17 cellular contexts compared by ENCODE assay signal in genomic region chr3:160876568-160877100, GRCh38.
DNase-seq lines count a peak whose midpoint lies in the region; ATAC-seq and TF ChIP-seq lines count a peak whose summit lies in the region.
"Had no signal": no experiment of that assay in that cellular context is flagged by ENCODE, and none has a peak within 500 bp of the region (broad histone marks: within the 10 kb centered on the region; RNA-seq: fewer than 3 reads in every experiment).

No MANE protein-coding gene starts in this region.

- no peak for TF ChIP-seq CTCF in parathyroid adenoma (IDR thresholded peaks at IDR 0.05)

- H3K79me2 ChIP-seq in parathyroid adenoma = peaks cover 45% of the 10 kb centered on the region

- no peak overlapping the region for H3K4me2 ChIP-seq in parathyroid adenoma (ENCODE audit: low read length)
- H3K4me2 ChIP-seq: A549, BLaER1 had no signal

- no peak overlapping the region for H3K27ac ChIP-seq in right cardiac atrium (ENCODE audit: low read length)
- H3K27ac ChIP-seq in parathyroid adenoma = peak overlapping the region; percentile 75
- H3K27ac ChIP-seq: A549, BLaER1, Peyer's patch had no signal

- H3K36me3 ChIP-seq in parathyroid adenoma (ENCODE audit: control insufficient read depth, insufficient read depth, low read length) = no peaks in the 10 kb centered on the region
- H3K36me3 ChIP-seq: BLaER1, Peyer's patch had no signal

- H3K4me1 ChIP-seq in right cardiac atrium (ENCODE audit: control insufficient read depth, insufficient read depth, low read length) (peaks cover 1% of the 10 kb centered on the region), parathyroid adenoma (peaks cover 21% of the 10 kb centered on the region)
- H3K4me1 ChIP-seq: A549, BLaER1, Peyer's patch had no signal

- intact Hi-C loops in left ventricle myocardium superior (cut with micrococcal nuclease) (no loop called here), right cardiac atrium (cut with DNase I) (no loop called here)

- WGBS in right cardiac atrium = 38% methylated on average over 2 of the region's 2 CpGs

- no peaks in the 10 kb centered on the region for H3K9me3 ChIP-seq in right cardiac atrium (ENCODE audit: control insufficient read depth, low read length)
- no peaks in the 10 kb centered on the region for H3K9me3 ChIP-seq in parathyroid adenoma (ENCODE audit: control insufficient read depth, low read length)
- H3K9me3 ChIP-seq: A549, Peyer's patch had no signal

- ATAC-seq in left ventricle myocardium superior = peak; percentile 51
- no peak for ATAC-seq in right cardiac atrium
- ATAC-seq: A549, K562 had no signal

- H3K4me3 ChIP-seq in right cardiac atrium (ENCODE audit: low read length) (no peak overlapping the region), parathyroid adenoma (ENCODE audit: low read depth, low read length) (no peak overlapping the region)
- H3K4me3 ChIP-seq: A549, BLaER1, K562, Peyer's patch had no signal

- DNase-seq in left ventricle myocardium superior (no peak), right cardiac atrium (no peak), foreskin melanocyte (peak; percentile 24), DMS53 treated with DMSO at 0.1 percent for 48 hours (lab: John Stamatoyannopoulos, UW; ENCODE audit: unreplicated experiment) (no peak), G401 (ENCODE audit: low spot score) (no peak), NCI-H146 (lab: John Stamatoyannopoulos, UW) (no peak)
- DNase-seq: CD4-positive, alpha-beta memory T cell; DMS153; GOT3; NCI-H1092 treated with DMSO at 0.1 percent for 48 hours; NCI-H2081; NCI-H510A treated with DMSO at 0.1 percent for 48 hours; Peyer's patch had no signal

- H3K27me3 ChIP-seq in right cardiac atrium (ENCODE audit: control insufficient read depth, insufficient read depth) (no peaks in the 10 kb centered on the region), parathyroid adenoma (ENCODE audit: control insufficient read depth, insufficient read depth, low read length) (no peaks in the 10 kb centered on the region)
- H3K27me3 ChIP-seq: BLaER1, Peyer's patch had no signal

- H2AFZ ChIP-seq in parathyroid adenoma = no peak overlapping the region

- in situ Hi-C loops in G401 (cut with HindIII; ENCODE audit: low sequenced_read_pairs) = no loop called here

- H3K9ac ChIP-seq in parathyroid adenoma = no peak overlapping the region
- H3K9ac ChIP-seq: BLaER1 had no signal
